ENCODE assay signal across 9 cellular contexts in the genomic region with DNA sequence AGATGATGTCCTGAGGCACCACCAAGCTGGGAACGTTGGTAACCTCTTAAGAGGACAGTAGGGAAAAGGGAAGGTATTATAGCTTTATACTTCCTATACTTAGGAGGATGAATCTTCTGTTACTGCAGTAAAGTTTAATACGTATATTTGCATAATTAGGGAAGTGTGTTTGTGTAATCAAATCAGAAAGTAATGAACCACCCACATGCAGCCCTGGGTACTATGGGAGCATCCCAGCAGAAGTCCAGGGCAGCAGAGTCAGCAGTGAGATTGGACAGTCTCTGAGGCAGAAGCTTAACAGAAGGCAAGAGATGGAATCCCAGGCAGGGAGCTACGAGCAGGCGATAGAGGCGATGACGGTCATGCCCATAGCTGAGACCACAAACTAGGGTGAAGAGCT.
"Had no signal": no experiment of that assay in that cellular context is flagged by ENCODE, and none has a peak within 500 bp of the region (broad histone marks: within the 10 kb centered on the region; RNA-seq: fewer than 3 reads in every experiment).

No MANE protein-coding gene starts in this region.

- H3K4me3 Mint-ChIP-seq: T-helper 2 cell treated with Interferon-gamma antibody and Interleukin-4, amounts not matched to agents 5 μg/mL and 100 μg/mL, for 36 hours had no signal

- H3K9me3 Mint-ChIP-seq: T-helper 2 cell treated with Interferon-gamma antibody and Interleukin-4, amounts not matched to agents 5 μg/mL and 100 μg/mL, for 36 hours had no signal

- H3K27ac Mint-ChIP-seq: T-helper 2 cell treated with Interferon-gamma antibody and Interleukin-4, amounts not matched to agents 5 μg/mL and 100 μg/mL, for 36 hours had no signal

- DNase-seq: activated naive CD4-positive, alpha-beta T cell treated with anti-CD3 and anti-CD28 coated beads, Interleukin-2, amount 50 U/mL, for 16 hours; amygdala; brain microvascular endothelial cell; cerebellar nuclear complex; dermis blood vessel endothelial cell; kidney glomerular epithelial cell; posterior cingulate gyrus had no signal

- ATAC-seq: activated CD4-positive, CD25-positive, alpha-beta regulatory T cell treated with anti-CD3 and anti-CD28 coated beads, Interleukin-2, amount 50 U/mL, for 24 hours had no signal
